In genomic region chr5:17255471-17256016, GRCh38 we compare ENCODE assay signal across 10 cellular contexts. TPM values are rescaled to one million over a fixed set of nuclear protein-coding genes. Genes with fewer than 3 reads are reported as not detected.
DNase-seq lines count a peak whose midpoint lies in the region; ATAC-seq, FAIRE-seq and TF ChIP-seq lines count a peak whose summit lies in the region.
"Had no signal": no experiment of that assay in that cellular context is flagged by ENCODE, and none has a peak within 500 bp of the region (broad histone marks: within the 10 kb centered on the region; RNA-seq: fewer than 3 reads in every experiment).

No MANE protein-coding gene starts in this region.

- no peaks in the 10 kb centered on the region for H3K27me3 ChIP-seq in aorta (ENCODE audit: control insufficient read depth in 1 of 2, insufficient read depth in 2 of 2, low read length in 1 of 2)
- H3K27me3 ChIP-seq: body of pancreas had no signal

- H3K4me3 Mint-ChIP-seq in activated CD8-positive, alpha-beta memory T cell treated with anti-CD3 and anti-CD28 coated beads, Interleukin-2, amount 10 ng/mL, durations not matched to agents 7 days and 5 days, result no peak overlapping the region

- CTCF ChIA-PET in activated CD8-positive, alpha-beta memory T cell treated with anti-CD3 and anti-CD28 coated beads, Interleukin-2, amount 10 ng/mL, durations not matched to agents 7 days and 5 days (lab: Charles Lee), result no interaction called here

- no peaks in the 10 kb centered on the region for H3K36me3 Mint-ChIP-seq in activated CD8-positive, alpha-beta memory T cell treated with anti-CD3 and anti-CD28 coated beads, Interleukin-2, amount 10 ng/mL, durations not matched to agents 7 days and 5 days

- TF ChIP-seq POLR2A in H54 (IDR thresholded peaks at IDR 0.05; ENCODE audit: low read depth, low read length), result no peak

- no peaks in the 10 kb centered on the region for H3K9me3 Mint-ChIP-seq in activated CD8-positive, alpha-beta memory T cell treated with anti-CD3 and anti-CD28 coated beads, Interleukin-2, amount 10 ng/mL, durations not matched to agents 7 days and 5 days (ENCODE audit: low read depth)

- no peak overlapping the region for H3K27ac ChIP-seq in aorta (ENCODE audit: low read depth in 1 of 2, low read length in 2 of 2)
- H3K27ac ChIP-seq: body of pancreas had no signal

- DNase-seq in H54 (ENCODE audit: insufficient read length, low spot score) (no peak), KBM-7 (peak; percentile 7), germinal center (ENCODE audit: low spot score) (peak; percentile 33), aorta (no peak), NCI-H2081 (lab: John Stamatoyannopoulos, UW) (no peak)
- no peak for DNase-seq in activated CD8-positive, alpha-beta memory T cell treated with anti-CD3 and anti-CD28 coated beads, Interleukin-2, amount 10 ng/mL, durations not matched to agents 7 days and 5 days
- DNase-seq: GDM1 had no signal

- ATAC-seq in GM18498 (IDR thresholded peaks at IDR 0.05; ENCODE audit: unreplicated experiment), result peak; percentile 68
- ATAC-seq in aorta (ENCODE audit: low FRiP score), result no peak
- no peak for ATAC-seq in activated CD8-positive, alpha-beta memory T cell treated with anti-CD3 and anti-CD28 coated beads, Interleukin-2, amount 10 ng/mL, durations not matched to agents 7 days and 5 days
- no peak for ATAC-seq in HG02970 (IDR thresholded peaks at IDR 0.05; ENCODE audit: low FRiP score, unreplicated experiment)
- ATAC-seq: body of pancreas had no signal

- intact Hi-C loops in aorta (cut with DNase I), result no loop called here

- H3K4me1 Mint-ChIP-seq in activated CD8-positive, alpha-beta memory T cell treated with anti-CD3 and anti-CD28 coated beads, Interleukin-2, amount 10 ng/mL, durations not matched to agents 7 days and 5 days, result no peaks in the 10 kb centered on the region

- H3K27me3 Mint-ChIP-seq in activated CD8-positive, alpha-beta memory T cell treated with anti-CD3 and anti-CD28 coated beads, Interleukin-2, amount 10 ng/mL, durations not matched to agents 7 days and 5 days, result no peaks in the 10 kb centered on the region

- in situ Hi-C loops in KBM-7 (cut with MboI; ENCODE audit: low pct_unique_long_range_greater_than_20kb, low sequenced_read_pairs), result no loop called here

- peaks cover 0 to 5% of the 10 kb centered on the region in 2 donors for H3K4me1 ChIP-seq in aorta (ENCODE audit: control insufficient read depth in 1 of 2, insufficient read depth in 2 of 2, low read length in 2 of 2)
- H3K4me1 ChIP-seq: body of pancreas had no signal

- FAIRE-seq in H54 (lab: Jason Lieb, UNC), result peak; percentile 78

- H3K4me3 ChIP-seq in aorta (ENCODE audit: low read length in 2 of 2), result no peak overlapping the region
- H3K4me3 ChIP-seq: body of pancreas had no signal

- H3K36me3 ChIP-seq in aorta (ENCODE audit: control insufficient read depth in 1 of 2, insufficient read depth in 2 of 2, low read length in 1 of 2), result no peaks in the 10 kb centered on the region

- H3K27ac Mint-ChIP-seq in activated CD8-positive, alpha-beta memory T cell treated with anti-CD3 and anti-CD28 coated beads, Interleukin-2, amount 10 ng/mL, durations not matched to agents 7 days and 5 days, result no peak overlapping the region

- H3K9me3 ChIP-seq in aorta (ENCODE audit: control insufficient read depth, low read length), result no peaks in the 10 kb centered on the region
- H3K9me3 ChIP-seq: body of pancreas had no signal

- WGBS in aorta, 2 donors, result 68% methylated on average over 6 of the region's 6 CpGs

RNA-seq across cellular contexts. Expression of gene BASP1, which starts 38.1 kb away (rescaled TPM):
- 10 to 100 TPM; 45.6 to 51.5 TPM for total RNA-seq in aorta
- polyA plus RNA-seq in aorta, result 10 to 100 TPM; 30.1 to 53.0 TPM
- total RNA-seq in activated CD8-positive, alpha-beta memory T cell treated with anti-CD3 and anti-CD28 coated beads, Interleukin-2, amount 10 ng/mL, durations not matched to agents 7 days and 5 days, result under 1 TPM in 1 of 2 experiments, not detected in 1; 0.75 TPM

Comparison
In these comparisons a context has a peak if more than half of its experiments do, and no peak if none do; other contexts are left out.
1. DNase-seq: peak in KBM-7 (single experiment) and germinal center (single experiment); none in H54 (single experiment), aorta (0 of 2), activated CD8-positive, alpha-beta memory T cell treated with anti-CD3 and anti-CD28 coated beads, Interleukin-2, amount 10 ng/mL, durations not matched to agents 7 days and 5 days (single experiment) and NCI-H2081 (0 of 2).
2. RNA of gene BASP1, which starts 38.1 kb away (total RNA-seq): 45.6 to 51.5 TPM in aorta; 0.75 TPM in activated CD8-positive, alpha-beta memory T cell treated with anti-CD3 and anti-CD28 coated beads, Interleukin-2, amount 10 ng/mL, durations not matched to agents 7 days and 5 days; every median in the first group is over 10 times any median in the second.